In genomic region chr12:89346741-89347324, GRCh38 we compare ENCODE assay signal across 8 cellular contexts. TPM values are rescaled to one million over a fixed set of nuclear protein-coding genes. Genes with fewer than 3 reads are reported as not detected.
DNase-seq lines count a peak whose midpoint lies in the region; ATAC-seq and TF ChIP-seq lines count a peak whose summit lies in the region.

No MANE protein-coding gene starts in this region.

- H3K4me3 ChIP-seq in HUES48 (ENCODE audit: low read depth, low read length) (peak overlapping the region; percentile 28), sigmoid colon (peak overlapping the region in 2 of 4 donors; percentile 1 to 66)

- TF ChIP-seq EP300 in sigmoid colon (IDR thresholded peaks at IDR 0.05) = no peak

- intact Hi-C loops in activated CD4-positive, alpha-beta T cell treated with anti-CD3 and anti-CD28 coated beads, Interleukin-2, amount 10 ng/mL, durations not matched to agents 24 days and 14 days (cut with micrococcal nuclease) = loop anchor here (1.0 kb wide), 1 partner anchor 121 kb away; no protein-coding TSS in a partner anchor
- intact Hi-C loops in sigmoid colon (cut with DNase I) = no loop called here

- ATAC-seq in foreskin keratinocyte = no peak

- peak overlapping the region; percentile 90 for H3K27ac Mint-ChIP-seq in activated CD4-positive, alpha-beta T cell treated with anti-CD3 and anti-CD28 coated beads, Interleukin-2, amount 10 ng/mL, durations not matched to agents 24 days and 14 days

- no peak for DNase-seq in activated CD4-positive, alpha-beta T cell treated with anti-CD3 and anti-CD28 coated beads, Interleukin-2, amount 10 ng/mL, durations not matched to agents 24 days and 14 days
- no peak for DNase-seq in activated CD4-positive, alpha-beta T cell treated with anti-CD3 and anti-CD28 coated beads for 4 hours
- DNase-seq in UCSD-AML1 (lab: John Stamatoyannopoulos, UW; ENCODE audit: unreplicated experiment) = peak; percentile 76
- DNase-seq in foreskin keratinocyte = peak; percentile 60 to 84
- peak; percentile 75 for DNase-seq in sigmoid colon
- DNase-seq in NCI-H187 (lab: John Stamatoyannopoulos, UW) = no peak
- DNase-seq in NK-92 (lab: John Stamatoyannopoulos, UW; ENCODE audit: unreplicated experiment) = no peak

- TF ChIP-seq CTCF in foreskin keratinocyte (conservative IDR thresholded peaks at IDR 0.05) (no peak), sigmoid colon (IDR thresholded peaks at IDR 0.05) (no peak)

- no peaks in the 10 kb centered on the region for H3K9me3 ChIP-seq in HUES48 (ENCODE audit: control insufficient read depth, insufficient read depth, low read length)
- no peaks in the 10 kb centered on the region for H3K9me3 ChIP-seq in sigmoid colon

- 34 to 68% methylated on average over 8 of the region's 8 CpGs for WGBS in sigmoid colon, 2 donors

- no peak overlapping the region for H3K9ac ChIP-seq in HUES48 (ENCODE audit: low read depth, low read length)

- H3K27me3 ChIP-seq in HUES48 (ENCODE audit: control insufficient read depth, insufficient read depth, low read length) (peaks cover 77% of the 10 kb centered on the region), foreskin keratinocyte (no peaks in the 10 kb centered on the region), sigmoid colon (no peaks in the 10 kb centered on the region)

- H3K4me1 Mint-ChIP-seq in activated CD4-positive, alpha-beta T cell treated with anti-CD3 and anti-CD28 coated beads, Interleukin-2, amount 10 ng/mL, durations not matched to agents 24 days and 14 days = peaks cover 49% of the 10 kb centered on the region

- peaks cover 60% of the 10 kb centered on the region for H3K36me3 Mint-ChIP-seq in activated CD4-positive, alpha-beta T cell treated with anti-CD3 and anti-CD28 coated beads, Interleukin-2, amount 10 ng/mL, durations not matched to agents 24 days and 14 days (ENCODE audit: low read depth)

- H3K36me3 ChIP-seq in HUES48 (ENCODE audit: control insufficient read depth, insufficient read depth, low read length) (peaks cover 14% of the 10 kb centered on the region), sigmoid colon (peaks cover 0 to 11% (median 0%) of the 10 kb centered on the region in 4 donors)

- H3K4me1 ChIP-seq in HUES48 (ENCODE audit: control insufficient read depth, insufficient read depth, low read length) (peaks cover 74% of the 10 kb centered on the region), foreskin keratinocyte (peaks cover 17% of the 10 kb centered on the region), sigmoid colon (peaks cover 0 to 24% (median 14%) of the 10 kb centered on the region in 4 donors)

- peak overlapping the region; percentile 79 for H3K27ac ChIP-seq in HUES48 (ENCODE audit: low read depth, low read length)
- no peak overlapping the region for H3K27ac ChIP-seq in foreskin keratinocyte
- peak overlapping the region; percentile 46 to 59 (median 54) for H3K27ac ChIP-seq in sigmoid colon

- H3K27me3 Mint-ChIP-seq in activated CD4-positive, alpha-beta T cell treated with anti-CD3 and anti-CD28 coated beads, Interleukin-2, amount 10 ng/mL, durations not matched to agents 24 days and 14 days = no peaks in the 10 kb centered on the region

- no peak for TF ChIP-seq POLR2A in sigmoid colon (IDR thresholded peaks at IDR 0.05)

- H3K9me3 Mint-ChIP-seq in activated CD4-positive, alpha-beta T cell treated with anti-CD3 and anti-CD28 coated beads, Interleukin-2, amount 10 ng/mL, durations not matched to agents 24 days and 14 days = no peaks in the 10 kb centered on the region

- peak overlapping the region; percentile 98 for H3K4me3 Mint-ChIP-seq in activated CD4-positive, alpha-beta T cell treated with anti-CD3 and anti-CD28 coated beads, Interleukin-2, amount 10 ng/mL, durations not matched to agents 24 days and 14 days

RNA-seq across cellular contexts. Expression of gene DUSP6, which starts 5.5 kb away (rescaled TPM):
- 95.5 and 96.7 TPM in 2 replicates for total RNA-seq in activated CD4-positive, alpha-beta T cell treated with anti-CD3 and anti-CD28 coated beads, Interleukin-2, amount 10 ng/mL, durations not matched to agents 24 days and 14 days
- total RNA-seq in foreskin keratinocyte = 163 and 174 TPM in 2 replicates
- polyA plus RNA-seq in foreskin keratinocyte = 46.0 and 62.1 TPM in 2 replicates
- total RNA-seq in sigmoid colon = 10 to 100 TPM; 31.0 to 36.4 (median 33.0) TPM
- polyA plus RNA-seq in sigmoid colon = 10 to 100 TPM; 27.0 to 39.7 (median 36.3) TPM

Comparison
In these comparisons a context has a peak if more than half of its experiments do, and no peak if none do; other contexts are left out.
1. DNase-seq: peak in UCSD-AML1 (single experiment), foreskin keratinocyte (2 of 2) and sigmoid colon (single experiment); none in activated CD4-positive, alpha-beta T cell treated with anti-CD3 and anti-CD28 coated beads, Interleukin-2, amount 10 ng/mL, durations not matched to agents 24 days and 14 days (single experiment), activated CD4-positive, alpha-beta T cell treated with anti-CD3 and anti-CD28 coated beads for 4 hours (0 of 2), NCI-H187 (0 of 2) and NK-92 (single experiment).